Comparison of ENCODE assay signal across 1 cellular context in genomic region chr20:41137412-41138216, GRCh38.
TF ChIP-seq lines count a peak whose summit lies in the region.

Gene PLCG1, plus strand, starts transcription at chr20:41137543. Its CDS starts 99 bp downstream, at chr20:41137642.

TF ChIP-seq in HepG2, 621 proteins besides CTCF, POLR2A, EP300 and RAD21 (continued from another document and continues in another):
- TF ChIP-seq PRDM10 (CRISPR knock-in tag; IDR thresholded peaks at IDR 0.05; ENCODE audit: low read depth), result no peak
- TF ChIP-seq NFYB (CRISPR knock-in tag; IDR thresholded peaks at IDR 0.05), result no peak
- TF ChIP-seq KLF13 (CRISPR knock-in tag; IDR thresholded peaks at IDR 0.05), result 0 out of 2 replicates have a peak, but pooled peaks have one; percentile 64
- no peak for TF ChIP-seq GPBP1L1 (CRISPR knock-in tag; IDR thresholded peaks at IDR 0.05)
- TF ChIP-seq MTF1 (CRISPR knock-in tag; IDR thresholded peaks at IDR 0.05), result no peak
- no peak for TF ChIP-seq KIAA2018 (CRISPR knock-in tag; IDR thresholded peaks at IDR 0.05; ENCODE audit: borderline replicate concordance)
- TF ChIP-seq KAT8 (CRISPR knock-in tag; IDR thresholded peaks at IDR 0.05), result peak; percentile 82
- peak; percentile 74; the same call in 1 of the 2 replicates for TF ChIP-seq MYC (CRISPR knock-in tag; IDR thresholded peaks at IDR 0.05; ENCODE audit: borderline replicate concordance)
- TF ChIP-seq KMT2B (CRISPR knock-in tag; IDR thresholded peaks at IDR 0.05), result peak; percentile 46; the same call in 1 of the 2 replicates
- TF ChIP-seq ZNF749 (CRISPR knock-in tag; IDR thresholded peaks at IDR 0.05; ENCODE audit: borderline replicate concordance), result peak; percentile 43; the same call in 1 of the 2 replicates
- no peak for TF ChIP-seq ASH2L (IDR thresholded peaks at IDR 0.05; ENCODE audit: insufficient read length, low read depth, low read length)
- peak; percentile 73; the same call in 1 of the 2 replicates for TF ChIP-seq NKX3-1 (CRISPR knock-in tag; IDR thresholded peaks at IDR 0.05)
- no peak for TF ChIP-seq TGIF2 (CRISPR knock-in tag; IDR thresholded peaks at IDR 0.05)
- peak; percentile 71 for TF ChIP-seq HNRNPK (IDR thresholded peaks at IDR 0.05; ENCODE audit: low read depth, low read length, poor library complexity, severe bottlenecking)
- no peak for TF ChIP-seq ZNF512B (CRISPR knock-in tag; IDR thresholded peaks at IDR 0.05; ENCODE audit: borderline replicate concordance)
- TF ChIP-seq NR2F2 (IDR thresholded peaks at IDR 0.05; ENCODE audit: borderline replicate concordance, low read depth), result no peak
- no peak for TF ChIP-seq MIXL1 (CRISPR knock-in tag; IDR thresholded peaks at IDR 0.05)
- TF ChIP-seq ZNF367 (CRISPR knock-in tag; IDR thresholded peaks at IDR 0.05; ENCODE audit: borderline replicate concordance), result no peak
- TF ChIP-seq ZNF724P (CRISPR knock-in tag; IDR thresholded peaks at IDR 0.05; ENCODE audit: borderline replicate concordance), result no peak
- peak; percentile 71; the same call in 1 of the 2 replicates for TF ChIP-seq NFAT5 (CRISPR knock-in tag; IDR thresholded peaks at IDR 0.05)
- peak; percentile 53; the same call in 1 of the 2 replicates for TF ChIP-seq ELK4 (CRISPR knock-in tag; IDR thresholded peaks at IDR 0.05; ENCODE audit: borderline replicate concordance)
- TF ChIP-seq NFE2L2 (IDR thresholded peaks at IDR 0.05; ENCODE audit: low read length), result no peak
- no peak for TF ChIP-seq BCL3 (CRISPR knock-in tag; IDR thresholded peaks at IDR 0.05)
- TF ChIP-seq TBX2 (CRISPR knock-in tag; IDR thresholded peaks at IDR 0.05; ENCODE audit: borderline replicate concordance), result peak; percentile 81
- TF ChIP-seq ZNF777 (CRISPR knock-in tag; IDR thresholded peaks at IDR 0.05), result no peak
- TF ChIP-seq PITX1 (CRISPR knock-in tag; IDR thresholded peaks at IDR 0.05), result no peak
- TF ChIP-seq SETDB1 (CRISPR knock-in tag; IDR thresholded peaks at IDR 0.05; ENCODE audit: borderline replicate concordance), result 0 out of 2 replicates have a peak, but pooled peaks have one; percentile 16
- peak; percentile 25; the same call in 1 of the 2 replicates for TF ChIP-seq MAX (IDR thresholded peaks at IDR 0.05)
- TF ChIP-seq NFIC (IDR thresholded peaks at IDR 0.05; ENCODE audit: low read length), result no peak
- TF ChIP-seq ZFX (CRISPR knock-in tag; IDR thresholded peaks at IDR 0.05; ENCODE audit: low read depth), result peak; percentile 95
- TF ChIP-seq ZBTB38 (CRISPR knock-in tag; IDR thresholded peaks at IDR 0.05), result no peak; the same call in 1 of the 2 replicates
- no peak for TF ChIP-seq HHEX (CRISPR knock-in tag; IDR thresholded peaks at IDR 0.05)
